ENCODE assay signal across 28 cellular contexts in the genomic region with DNA sequence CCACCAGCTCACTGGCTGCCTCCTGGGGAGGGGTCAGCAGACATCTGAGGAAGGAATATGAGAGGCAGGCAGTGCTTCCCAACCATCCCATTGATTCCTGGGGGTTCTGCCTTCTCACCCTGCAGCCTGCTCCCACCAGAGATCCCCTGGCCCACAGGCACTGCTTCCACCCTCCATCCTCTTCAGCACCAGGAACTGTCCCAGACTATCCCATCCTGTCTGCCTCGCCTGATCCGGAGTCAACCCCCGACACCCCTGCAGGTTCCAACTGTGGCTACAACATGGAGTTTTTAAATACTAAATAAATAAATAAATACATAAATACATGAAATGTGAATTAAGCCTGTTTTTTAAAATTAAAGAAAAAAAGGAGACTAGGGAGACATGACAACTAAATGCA. TPM values are rescaled to one million over a fixed set of nuclear protein-coding genes. Genes with fewer than 3 reads are reported as not detected.
"Had no signal": no experiment of that assay in that cellular context is flagged by ENCODE, and none has a peak within 500 bp of the region (broad histone marks: within the 10 kb centered on the region; RNA-seq: fewer than 3 reads in every experiment).

No MANE protein-coding gene starts in this region.

- H3K27me3 ChIP-seq: gastrocnemius medialis, neutrophil, pancreas, testis had no signal

- H3K4me1 Mint-ChIP-seq: memory B cell; stimulated activated memory B cell treated with anti-CD40 and anti-IgM and Interleukin-4, amounts not matched to agents 10 μg/mL and 1 μg/mL and 100 μg/mL, for 72 hours had no signal

- H3K27ac Mint-ChIP-seq: effector memory CD8-positive, alpha-beta T cell; immature natural killer cell; memory B cell; natural killer cell; progenitor cell of endocrine pancreas; stimulated activated memory B cell treated with anti-CD40 and anti-IgM and Interleukin-4, amounts not matched to agents 10 μg/mL and 1 μg/mL and 100 μg/mL, for 72 hours; type B pancreatic cell had no signal

- H3K9me3 ChIP-seq: gastrocnemius medialis, neutrophil, pancreas, testis, tibial artery had no signal

- H3K4me3 ChIP-seq: gastrocnemius medialis, lung, pancreas, smooth muscle cell, testis, tibial artery had no signal

- H3K4me3 Mint-ChIP-seq: effector memory CD8-positive, alpha-beta T cell; immature natural killer cell; memory B cell; natural killer cell; stimulated activated memory B cell treated with anti-CD40 and anti-IgM and Interleukin-4, amounts not matched to agents 10 μg/mL and 1 μg/mL and 100 μg/mL, for 72 hours; type B pancreatic cell had no signal

- H3K36me3 ChIP-seq: gastrocnemius medialis, neutrophil, pancreas, tibial artery had no signal

- H3K9me3 Mint-ChIP-seq: effector memory CD8-positive, alpha-beta T cell; immature natural killer cell; memory B cell; natural killer cell; stimulated activated memory B cell treated with anti-CD40 and anti-IgM and Interleukin-4, amounts not matched to agents 10 μg/mL and 1 μg/mL and 100 μg/mL, for 72 hours; type B pancreatic cell had no signal

- DNase-seq: cortex of kidney; effector memory CD8-positive, alpha-beta T cell; foreskin fibroblast; gastrocnemius medialis; head of caudate nucleus; immature natural killer cell; islet precursor cell; kidney glomerular epithelial cell; left colon; natural killer cell; pancreas; stimulated activated CD4-positive, alpha-beta T cell treated with anti-CD3 and anti-CD28 coated beads, Interleukin-2, amount 100 ng/mL, for 24 hours; stimulated activated CD4-positive, alpha-beta T cell treated with anti-CD3 and anti-CD28 coated beads, Interleukin-4, amount 100 ng/mL, for 24 hours; stimulated activated naive CD8-positive, alpha-beta T cell treated with anti-CD3 and anti-CD28 coated beads, Interleukin-15, Interleukin-2, amounts not matched to agents 100 U/mL and 50 U/mL, for 24 hours; substantia nigra; testis; tibial artery had no signal

- H3K4me1 ChIP-seq: gastrocnemius medialis, pancreas, testis, tibial artery had no signal

- H3K27me3 Mint-ChIP-seq: effector memory CD8-positive, alpha-beta T cell had no signal

- H3K4me2 ChIP-seq: smooth muscle cell had no signal

- H3K36me3 Mint-ChIP-seq: memory B cell; natural killer cell; stimulated activated memory B cell treated with anti-CD40 and anti-IgM and Interleukin-4, amounts not matched to agents 10 μg/mL and 1 μg/mL and 100 μg/mL, for 72 hours; type B pancreatic cell had no signal

- H3K27ac ChIP-seq: epithelial cell of prostate, gastrocnemius medialis, neutrophil, pancreas, testis, tibial artery had no signal

- ATAC-seq: effector memory CD8-positive, alpha-beta T cell; esophagus mucosa; gastrocnemius medialis; left colon; natural killer cell; pancreas; sciatic nerve; stimulated activated memory B cell treated with anti-CD40 and anti-IgM and Interleukin-4, amounts not matched to agents 10 μg/mL and 1 μg/mL and 100 μg/mL, for 72 hours; stimulated activated naive CD8-positive, alpha-beta T cell treated with anti-CD3 and anti-CD28 coated beads, Interleukin-15, Interleukin-2, amounts not matched to agents 100 U/mL and 50 U/mL, for 24 hours had no signal

RNA-seq across cellular contexts. Expression of gene CACNA2D2, which starts 43.6 kb away (rescaled TPM):
- total RNA-seq: glomerular endothelial cell had no signal
